Comparison of ENCODE assay signal across 10 cellular contexts in genomic region chr17:50863931-50864330, GRCh38. TPM values are rescaled to one million over a fixed set of nuclear protein-coding genes. Genes with fewer than 3 reads are reported as not detected.
DNase-seq lines count a peak whose midpoint lies in the region; ATAC-seq, FAIRE-seq and TF ChIP-seq lines count a peak whose summit lies in the region.
"Had no signal": no experiment of that assay in that cellular context is flagged by ENCODE, and none has a peak within 500 bp of the region (broad histone marks: within the 10 kb centered on the region; RNA-seq: fewer than 3 reads in every experiment).

No MANE protein-coding gene starts in this region.

- intact Hi-C loops in activated CD4-positive, alpha-beta T cell treated with anti-CD3 and anti-CD28 coated beads for 36 hours (cut with DNase I, micrococcal nuclease): loop anchor here in 1 of 2 experiments (1.0 kb wide), 2 partner anchors 86 to 92 kb away; no protein-coding TSS in a partner anchor
- intact Hi-C loops in kidney (cut with DNase I): no loop called here
- intact Hi-C loops in A673 (cut with micrococcal nuclease; ENCODE audit: unreplicated experiment): no loop called here

- CTCF ChIA-PET in activated CD4-positive, alpha-beta T cell treated with anti-CD3 and anti-CD28 coated beads for 36 hours (lab: Charles Lee): interaction anchor here (0.6 to 7.2 kb wide), 17 partner anchors 8 to 252 kb away, joined by 3 to 60 read pairs (median 4); no protein-coding TSS in a partner anchor
- CTCF ChIA-PET in A673 (lab: Charles Lee): no interaction called here

- BruUV-seq in A673 (replicated peaks; lab: Mats Ljungman, UMichigan): no TSS peak

- no peaks in the 10 kb centered on the region for H3K9me3 Mint-ChIP-seq in activated CD4-positive, alpha-beta T cell treated with anti-CD3 and anti-CD28 coated beads for 36 hours (ENCODE audit: low read depth)

- H3K27ac Mint-ChIP-seq in activated CD4-positive, alpha-beta T cell treated with anti-CD3 and anti-CD28 coated beads for 36 hours: peak overlapping the region; percentile 59

- DNase-seq in activated CD4-positive, alpha-beta T cell treated with anti-CD3 and anti-CD28 coated beads for 36 hours: no peak
- DNase-seq in activated CD4-positive, alpha-beta T cell treated with anti-CD3 and anti-CD28 coated beads for 4 hours: no peak
- DNase-seq in adipocyte (ENCODE audit: low read depth) (no peak), kidney (no peak), superior temporal gyrus (ENCODE audit: extremely low spot score) (peak; percentile 51), HUDEP-2 (lab: John Stamatoyannopoulos, UW; ENCODE audit: unreplicated experiment in 76 of 76) (no peak), A673 (ENCODE audit: low spot score) (no peak)

- H3K27ac ChIP-seq in kidney (ENCODE audit: low read depth in 2 of 2, low read length in 2 of 2): peak overlapping the region; percentile 71 to 86
- no peak overlapping the region for H3K27ac ChIP-seq in A673 (ENCODE audit: low read depth, low read length, poor library complexity, severe bottlenecking)

- H3K9ac ChIP-seq in adipocyte (ENCODE audit: low read length): peak overlapping the region; percentile 98
- peak overlapping the region; percentile 50 to 98 for H3K9ac ChIP-seq in kidney (ENCODE audit: low read length in 2 of 2)

- H3K4me1 ChIP-seq in adipocyte (ENCODE audit: control insufficient read depth, insufficient read depth, low read length): peaks cover 43% of the 10 kb centered on the region
- peaks cover 7 to 12% of the 10 kb centered on the region in 2 donors for H3K4me1 ChIP-seq in kidney (ENCODE audit: control insufficient read depth in 1 of 2, insufficient read depth in 1 of 2, low read depth in 1 of 2, low read length in 2 of 2)
- H3K4me1 ChIP-seq in A673 (ENCODE audit: insufficient read depth, low read length, poor library complexity, severe bottlenecking): peaks cover 6% of the 10 kb centered on the region

- POLR2A ChIA-PET in activated CD4-positive, alpha-beta T cell treated with anti-CD3 and anti-CD28 coated beads for 36 hours (lab: Charles Lee): interaction anchor here (1.0 kb wide), 1 partner anchor 11 kb away, joined by 3 read pairs; no protein-coding TSS in a partner anchor
- POLR2A ChIA-PET in A673 (lab: Charles Lee; ENCODE audit: low non-redundant PET): no interaction called here

- H3K4me3 Mint-ChIP-seq in activated CD4-positive, alpha-beta T cell treated with anti-CD3 and anti-CD28 coated beads for 36 hours: peak overlapping the region; percentile 96

- H3K27me3 Mint-ChIP-seq in activated CD4-positive, alpha-beta T cell treated with anti-CD3 and anti-CD28 coated beads for 36 hours: no peaks in the 10 kb centered on the region

- FAIRE-seq in kidney (lab: Jason Lieb, UNC): no peak

- H3K9me3 ChIP-seq in adipocyte (ENCODE audit: control insufficient read depth, low read length): no peaks in the 10 kb centered on the region
- H3K9me3 ChIP-seq in kidney (ENCODE audit: control insufficient read depth in 1 of 2, low read length in 2 of 2): no peaks in the 10 kb centered on the region
- H3K9me3 ChIP-seq in A673 (ENCODE audit: low read depth, low read length, poor library complexity, severe bottlenecking): no peaks in the 10 kb centered on the region

- H3K27me3 ChIP-seq in adipocyte (replicated peaks; ENCODE audit: control insufficient read depth, insufficient read depth, low read length) (no peaks in the 10 kb centered on the region), A673 (replicated peaks; ENCODE audit: insufficient read depth, low read depth, low read length, poor library complexity) (no peaks in the 10 kb centered on the region)

- TF ChIP-seq CTCF in kidney (IDR thresholded peaks at IDR 0.05; ENCODE audit: borderline replicate concordance, extremely low read depth, insufficient read depth) (no peak), A673 (conservative IDR thresholded peaks at IDR 0.05; ENCODE audit: low read depth, low read length) (no peak)

- H3K4me1 Mint-ChIP-seq in activated CD4-positive, alpha-beta T cell treated with anti-CD3 and anti-CD28 coated beads for 36 hours: peaks cover 38% of the 10 kb centered on the region

- ATAC-seq in activated CD4-positive, alpha-beta T cell treated with anti-CD3 and anti-CD28 coated beads for 36 hours: no peak
- ATAC-seq in GM18519 (IDR thresholded peaks at IDR 0.05; ENCODE audit: low FRiP score, unreplicated experiment): no peak

- H3K36me3 ChIP-seq in adipocyte (ENCODE audit: control insufficient read depth, insufficient read depth, low read length, severe bottlenecking): peaks cover 33% of the 10 kb centered on the region
- H3K36me3 ChIP-seq in kidney (ENCODE audit: control insufficient read depth in 1 of 2, insufficient read depth in 2 of 2, low read length in 2 of 2): peaks cover 16 to 24% of the 10 kb centered on the region in 2 donors
- peaks cover 24% of the 10 kb centered on the region for H3K36me3 ChIP-seq in A673 (ENCODE audit: insufficient read depth, low read length, poor library complexity, severe bottlenecking)

- H3K36me3 Mint-ChIP-seq in activated CD4-positive, alpha-beta T cell treated with anti-CD3 and anti-CD28 coated beads for 36 hours (ENCODE audit: low read depth): peaks cover 21% of the 10 kb centered on the region

- H3K4me3 ChIP-seq in adipocyte (ENCODE audit: low read length) (peak overlapping the region; percentile 92), kidney (ENCODE audit: low read length in 2 of 2) (peak overlapping the region; percentile 99 to 100), A673 (ENCODE audit: low read depth, low read length, poor library complexity, severe bottlenecking) (no peak overlapping the region)

RNA-seq across cellular contexts. Expression of gene TOB1, which starts 2.2 kb away (rescaled TPM):
- total RNA-seq in activated CD4-positive, alpha-beta T cell treated with anti-CD3 and anti-CD28 coated beads for 36 hours: 10 to 100 TPM; 31.3 to 43.0 TPM
- total RNA-seq in kidney (141 TPM), A673 (2021) (19.3 and 24.4 TPM in 2 replicates)
- 52.5 TPM for polyA plus RNA-seq in kidney (ENCODE audit: insufficient read depth, low read depth, low replicate concordance)

RNA-seq across cellular contexts. Expression of gene WFIKKN2, which starts 28.5 kb away (rescaled TPM):
- total RNA-seq in activated CD4-positive, alpha-beta T cell treated with anti-CD3 and anti-CD28 coated beads for 36 hours: not detected
- total RNA-seq in kidney: 0.09 TPM
- not detected for polyA plus RNA-seq in kidney (ENCODE audit: insufficient read depth, low read depth, low replicate concordance)
- total RNA-seq in A673 (2021): not detected in 2 replicates
- total RNA-seq: HT1080; T-helper 2 cell treated with Interferon-gamma antibody and Interleukin-4, amounts not matched to agents 100 ng/mL and 5 ng/mL, for 36 hours had no signal
